26 cellular contexts compared by ENCODE assay signal in genomic region chr4:15584785-15585184, GRCh38.
"Had no signal": no experiment of that assay in that cellular context is flagged by ENCODE, and none has a peak within 500 bp of the region (broad histone marks: within the 10 kb centered on the region; RNA-seq: fewer than 3 reads in every experiment).

No MANE protein-coding gene starts in this region.

- H3K27ac Mint-ChIP-seq: natural killer cell; nephron progenitor cell; neural progenitor cell; stimulated activated naive B cell treated with anti-CD40 and anti-IgM and Interleukin-4, amounts not matched to agents 10 μg/mL and 1 μg/mL and 100 μg/mL, for 72 hours had no signal

- H3K4me1 ChIP-seq: left ventricle myocardium inferior, neural progenitor cell, prostate gland, suprapubic skin, upper lobe of right lung had no signal

- H3K79me2 ChIP-seq: hepatocyte had no signal

- H3K9ac ChIP-seq: neural progenitor cell had no signal

- H3K9me3 ChIP-seq: heart right ventricle, left ventricle myocardium inferior, ovary, prostate gland, stomach, suprapubic skin, thoracic aorta, tibial artery, upper lobe of right lung had no signal

- ATAC-seq: heart right ventricle; natural killer cell; right cardiac atrium; sciatic nerve; stimulated activated naive B cell treated with anti-CD40 and anti-IgM and Interleukin-4, amounts not matched to agents 10 μg/mL and 1 μg/mL and 100 μg/mL, for 72 hours; stimulated activated naive CD8-positive, alpha-beta T cell treated with anti-CD3 and anti-CD28 coated beads, Interleukin-15, Interleukin-2, amounts not matched to agents 100 U/mL and 50 U/mL, for 24 hours; upper lobe of right lung had no signal

- H3K4me3 Mint-ChIP-seq: natural killer cell, nephron progenitor cell, neural progenitor cell had no signal

- H3K27ac ChIP-seq: heart right ventricle, hepatocyte, left ventricle myocardium inferior, neural progenitor cell, ovary, prostate gland, skin epidermis, stomach, suprapubic skin, thoracic aorta, tibial artery, upper lobe of right lung had no signal

- H3K4me3 ChIP-seq: heart right ventricle, hepatocyte, left ventricle myocardium inferior, lung, neural progenitor cell, ovary, prostate gland, skin epidermis, stomach, suprapubic skin, thoracic aorta, tibial artery, upper lobe of right lung had no signal

- H3K4me2 ChIP-seq: hepatocyte, neural progenitor cell had no signal

- H3K9me3 Mint-ChIP-seq: natural killer cell had no signal

- H3K36me3 Mint-ChIP-seq: natural killer cell had no signal

- H3K4me1 Mint-ChIP-seq: natural killer cell, nephron progenitor cell, neural progenitor cell had no signal

- H3K36me3 ChIP-seq: ovary, prostate gland, suprapubic skin, thoracic aorta, upper lobe of right lung had no signal

- DNase-seq: heart right ventricle; islet precursor cell; left ventricle myocardium inferior; natural killer cell; nephron progenitor cell; ovary; retina; right cardiac atrium; stimulated activated CD4-positive, alpha-beta T cell treated with anti-CD3 and anti-CD28 coated beads, Interleukin-12 subunit alpha, Interleukin-12 subunit beta, amount 100 ng/mL, for 4 hours; stimulated activated CD4-positive, alpha-beta T cell treated with anti-CD3 and anti-CD28 coated beads, Interleukin-15, amount 100 ng/mL, for 24 hours; stimulated activated CD4-positive, alpha-beta T cell treated with anti-CD3 and anti-CD28 coated beads, Interleukin-2, amount 100 ng/mL, for 24 hours; stimulated activated CD4-positive, alpha-beta T cell treated with anti-CD3 and anti-CD28 coated beads, Interleukin-4, amount 100 ng/mL, for 1 hour; stimulated activated naive B cell treated with anti-CD40 and anti-IgM and Interleukin-4, amounts not matched to agents 10 μg/mL and 1 μg/mL and 100 μg/mL, for 72 hours; stimulated activated naive CD8-positive, alpha-beta T cell treated with anti-CD3 and anti-CD28 coated beads, Interleukin-15, Interleukin-2, amounts not matched to agents 100 U/mL and 50 U/mL, for 24 hours; stomach; tibial artery; trophoblast cell; upper lobe of right lung had no signal

- H3K27me3 ChIP-seq: heart right ventricle, hepatocyte, neural progenitor cell, ovary, stomach, suprapubic skin, tibial artery, upper lobe of right lung had no signal

- H3K27me3 Mint-ChIP-seq: stimulated activated naive B cell treated with anti-CD40 and anti-IgM and Interleukin-4, amounts not matched to agents 10 μg/mL and 1 μg/mL and 100 μg/mL, for 72 hours had no signal
